Comparison of ENCODE assay signal across 27 cellular contexts in genomic region chr1:41976671-41977070, GRCh38.
"Had no signal": no experiment of that assay in that cellular context is flagged by ENCODE, and none has a peak within 500 bp of the region (broad histone marks: within the 10 kb centered on the region; RNA-seq: fewer than 3 reads in every experiment).

No MANE protein-coding gene starts in this region.

- H3K27ac ChIP-seq: PC-9, RWPE1, SK-N-MC had no signal

- DNase-seq: activated CD4-positive, alpha-beta memory T cell treated with anti-CD3 and anti-CD28 coated beads for 36 hours; activated CD4-positive, alpha-beta T cell treated with anti-CD3 and anti-CD28 coated beads, Interleukin-2, amount 50 U/mL, for 1 hour; activated CD8-positive, alpha-beta memory T cell treated with anti-CD3 and anti-CD28 coated beads, Interleukin-2, amount 50 U/mL, for 4 hours; activated gamma-delta T cell treated with Interleukin-2 at 50 U/mL for 16 hours; activated naive CD4-positive, alpha-beta T cell treated with anti-CD3 and anti-CD28 coated beads, Interleukin-2, amount 10 ng/mL, durations not matched to agents 7 days and 5 days; activated naive CD8-positive, alpha-beta T cell treated with anti-CD3 and anti-CD28 coated beads, Interleukin-2, amount 50 U/mL, for 24 hours; activated T-cell treated with anti-CD3 and anti-CD28 coated beads for 4 hours; activated T-cell treated with anti-CD3 and anti-CD28 coated beads, Interleukin-2, amount 50 U/mL, for 4 hours; anterior cingulate cortex; KG1; MM.1S; MV-4-11; NCI-H1436 treated with DMSO at 0.1 percent for 48 hours; NCI-H1694 treated with DMSO at 0.1 percent for 48 hours; NCI-H524; NK-92 treated with Interleukin-12 subunit alpha and Interleukin-12 subunit beta, amount 100 ng/mL, for 24 hours; PC-9 had no signal

- H3K4me3 Mint-ChIP-seq: activated CD4-positive, alpha-beta memory T cell treated with anti-CD3 and anti-CD28 coated beads for 36 hours; activated naive CD4-positive, alpha-beta T cell treated with anti-CD3 and anti-CD28 coated beads, Interleukin-2, amount 10 ng/mL, durations not matched to agents 7 days and 5 days; activated naive CD8-positive, alpha-beta T cell; activated naive CD8-positive, alpha-beta T cell treated with anti-CD3 and anti-CD28 coated beads, Interleukin-2, amount 50 U/mL, for 24 hours; activated T-cell treated with anti-CD3 and anti-CD28 coated beads, Interleukin-2, amount 50 U/mL, for 4 hours; activated T-helper 1 cell treated with anti-CD3 and anti-CD28 coated beads, Interleukin-12 subunit alpha, Interleukin-12 subunit beta, Interleukin-2, Interleukin-4 antibody, amounts not matched to agents 30 ng/mL and 10 ng/mL and 1 ng/mL, durations not matched to agents 14 hours and 24 hours and 36 hours; brain; T-helper 2 cell treated with Interferon-gamma antibody and Interleukin-4, amounts not matched to agents 5 μg/mL and 100 μg/mL, for 36 hours had no signal

- H3K27ac Mint-ChIP-seq: activated CD4-positive, alpha-beta memory T cell treated with anti-CD3 and anti-CD28 coated beads for 36 hours; activated naive CD4-positive, alpha-beta T cell treated with anti-CD3 and anti-CD28 coated beads, Interleukin-2, amount 10 ng/mL, durations not matched to agents 7 days and 5 days; activated naive CD8-positive, alpha-beta T cell; activated naive CD8-positive, alpha-beta T cell treated with anti-CD3 and anti-CD28 coated beads, Interleukin-2, amount 50 U/mL, for 24 hours; activated T-helper 1 cell treated with anti-CD3 and anti-CD28 coated beads, Interleukin-12 subunit alpha, Interleukin-12 subunit beta, Interleukin-2, Interleukin-4 antibody, amounts not matched to agents 30 ng/mL and 10 ng/mL and 1 ng/mL, durations not matched to agents 14 hours and 24 hours and 36 hours; T-helper 2 cell treated with Interferon-gamma antibody and Interleukin-4, amounts not matched to agents 5 μg/mL and 100 μg/mL, for 36 hours had no signal

- H3K36me3 Mint-ChIP-seq: activated CD4-positive, alpha-beta memory T cell treated with anti-CD3 and anti-CD28 coated beads for 36 hours; brain had no signal

- H3K4me2 ChIP-seq: PC-9 had no signal

- H3K4me1 Mint-ChIP-seq: brain had no signal

- H3K9me3 Mint-ChIP-seq: activated CD4-positive, alpha-beta memory T cell treated with anti-CD3 and anti-CD28 coated beads for 36 hours; activated naive CD4-positive, alpha-beta T cell treated with anti-CD3 and anti-CD28 coated beads, Interleukin-2, amount 10 ng/mL, durations not matched to agents 7 days and 5 days; activated naive CD8-positive, alpha-beta T cell treated with anti-CD3 and anti-CD28 coated beads, Interleukin-2, amount 50 U/mL, for 24 hours; activated T-cell treated with anti-CD3 and anti-CD28 coated beads, Interleukin-2, amount 50 U/mL, for 4 hours had no signal

- H2AFZ ChIP-seq: PC-9 had no signal

- ATAC-seq: activated naive CD8-positive, alpha-beta T cell treated with anti-CD3 and anti-CD28 coated beads, Interleukin-2, amount 50 U/mL, for 24 hours; activated T-cell treated with anti-CD3 and anti-CD28 coated beads, Interleukin-2, amount 50 U/mL, for 4 hours; Right ventricle myocardium inferior had no signal

- H3K27me3 Mint-ChIP-seq: activated CD4-positive, alpha-beta memory T cell treated with anti-CD3 and anti-CD28 coated beads for 36 hours; activated naive CD4-positive, alpha-beta T cell treated with anti-CD3 and anti-CD28 coated beads, Interleukin-2, amount 10 ng/mL, durations not matched to agents 7 days and 5 days; activated naive CD8-positive, alpha-beta T cell; activated naive CD8-positive, alpha-beta T cell treated with anti-CD3 and anti-CD28 coated beads, Interleukin-2, amount 50 U/mL, for 24 hours had no signal

- FAIRE-seq: bronchial epithelial cell, RCC 7860, TTC549 had no signal

- H3K4me3 ChIP-seq: PC-9, SK-N-MC had no signal
